ENCODE assay signal across 1 cellular context in the genomic region with DNA sequence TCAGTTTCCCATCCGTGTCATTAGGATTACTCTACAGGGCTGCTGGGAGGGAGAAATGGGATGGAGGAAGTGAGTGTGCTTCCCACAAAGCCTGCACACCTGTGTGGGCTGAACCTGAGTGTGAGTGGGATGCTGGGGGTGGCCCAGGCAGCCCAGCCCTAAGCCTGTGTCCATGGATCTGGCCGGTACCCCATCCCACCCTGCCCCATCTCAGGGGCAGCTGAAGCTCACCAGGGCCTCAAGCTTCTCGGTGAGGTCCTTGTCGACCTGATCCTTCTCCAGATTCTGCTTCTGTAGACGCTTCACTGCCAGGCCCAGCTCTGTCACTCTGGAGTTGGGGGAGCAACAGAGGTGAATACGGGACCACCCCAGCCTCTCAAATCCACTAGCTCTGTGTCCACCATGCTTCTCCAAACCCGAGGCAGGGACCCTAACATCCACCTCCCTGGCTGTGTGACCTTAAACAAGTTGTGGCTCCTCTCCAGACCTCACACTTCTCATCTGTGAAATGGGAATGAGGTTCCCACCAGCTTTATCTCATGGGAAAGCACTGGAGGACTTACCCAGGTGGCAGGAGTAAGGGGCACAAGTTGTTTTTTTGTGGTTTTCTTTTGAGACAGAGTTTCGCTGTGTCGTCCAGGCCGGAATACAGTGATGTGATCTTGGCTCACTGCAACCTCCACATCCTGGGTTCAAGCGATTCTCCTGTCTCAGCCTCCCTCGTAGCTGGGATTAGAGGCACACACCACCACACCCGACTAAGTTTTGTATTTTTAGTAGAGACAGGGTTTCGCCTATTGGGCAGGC. TPM values are rescaled to one million over a fixed set of nuclear protein-coding genes. Genes with fewer than 3 reads are reported as not detected.
"Had no signal": no experiment of that assay in that cellular context is flagged by ENCODE, and none has a peak within 500 bp of the region (broad histone marks: within the 10 kb centered on the region; RNA-seq: fewer than 3 reads in every experiment).

No MANE protein-coding gene starts in this region.

RNA-seq across cellular contexts. Expression of gene RNU1-3, which starts 34.5 kb away (rescaled TPM):
- polyA plus RNA-seq: fibroblast of lung had no signal
